ENCODE assay signal across 19 cellular contexts in genomic region chr14:94897092-94897491, GRCh38.
A peak's percentile ranks its signal among the peaks of the same experiment; 100 is the strongest.
DNase-seq lines count a peak whose midpoint lies in the region; ATAC-seq and TF ChIP-seq lines count a peak whose summit lies in the region.
"Had no signal": no experiment of that assay in that cellular context is flagged by ENCODE, and none has a peak within 500 bp of the region (broad histone marks: within the 10 kb centered on the region; RNA-seq: fewer than 3 reads in every experiment).

No MANE protein-coding gene starts in this region.

- peaks cover 5 to 19% of the 10 kb centered on the region in 2 donors for H3K27me3 Mint-ChIP-seq in stimulated activated naive B cell treated with anti-CD40 and anti-IgM and Interleukin-4, amounts not matched to agents 10 μg/mL and 1 μg/mL and 100 μg/mL, for 72 hours
- peaks cover 0 to 4% (median 3%) of the 10 kb centered on the region in 3 donors for H3K27me3 Mint-ChIP-seq in immature natural killer cell (ENCODE audit: low read depth in 3 of 3)

- POLR2A ChIA-PET in A673 (lab: Charles Lee; ENCODE audit: low non-redundant PET) = no interaction called here

- H3K4me1 Mint-ChIP-seq in stimulated activated naive B cell treated with anti-CD40 and anti-IgM and Interleukin-4, amounts not matched to agents 10 μg/mL and 1 μg/mL and 100 μg/mL, for 72 hours = no peaks in the 10 kb centered on the region
- H3K4me1 Mint-ChIP-seq in immature natural killer cell = no peaks in the 10 kb centered on the region
- H3K4me1 Mint-ChIP-seq: activated naive CD8-positive, alpha-beta T cell treated with anti-CD3 and anti-CD28 coated beads, Interleukin-2, amount 10 ng/mL, durations not matched to agents 7 days and 5 days had no signal

- H3K9me3 Mint-ChIP-seq in stimulated activated naive B cell treated with anti-CD40 and anti-IgM and Interleukin-4, amounts not matched to agents 10 μg/mL and 1 μg/mL and 100 μg/mL, for 72 hours = peaks cover 0 to 3% of the 10 kb centered on the region in 2 donors
- peaks cover 0 to 2% (median 0%) of the 10 kb centered on the region in 6 donors for H3K9me3 Mint-ChIP-seq in immature natural killer cell

- intact Hi-C loops in A673 (cut with micrococcal nuclease; ENCODE audit: unreplicated experiment) (no loop called here), aorta (cut with DNase I) (no loop called here)

- BruUV-seq in A673 (replicated peaks; lab: Mats Ljungman, UMichigan) = no TSS peak

- H3K4me3 ChIP-seq in A673 (ENCODE audit: low read depth, low read length, poor library complexity, severe bottlenecking) = no peak overlapping the region
- no peak overlapping the region for H3K4me3 ChIP-seq in brain microvascular endothelial cell (ENCODE audit: low read depth, low read length)
- no peak overlapping the region for H3K4me3 ChIP-seq in aorta (ENCODE audit: low read length in 2 of 2)
- H3K4me3 ChIP-seq: K562, pancreas had no signal

- H3K27ac ChIP-seq in A673 (ENCODE audit: low read depth, low read length, poor library complexity, severe bottlenecking) (no peak overlapping the region), brain microvascular endothelial cell (no peak overlapping the region), aorta (ENCODE audit: low read depth in 1 of 2, low read length in 2 of 2) (no peak overlapping the region)
- H3K27ac ChIP-seq: pancreas had no signal

- no peaks in the 10 kb centered on the region for H3K36me3 Mint-ChIP-seq in stimulated activated naive B cell treated with anti-CD40 and anti-IgM and Interleukin-4, amounts not matched to agents 10 μg/mL and 1 μg/mL and 100 μg/mL, for 72 hours
- no peaks in the 10 kb centered on the region for H3K36me3 Mint-ChIP-seq in immature natural killer cell
- H3K36me3 Mint-ChIP-seq: activated naive CD8-positive, alpha-beta T cell treated with anti-CD3 and anti-CD28 coated beads, Interleukin-2, amount 10 ng/mL, durations not matched to agents 7 days and 5 days had no signal

- peak; percentile 22 for DNase-seq in A673 (ENCODE audit: low spot score)
- DNase-seq in HS-5 (ENCODE audit: low read depth) = peak; percentile 31
- DNase-seq in brain microvascular endothelial cell = peak; percentile 30
- DNase-seq in mesenteric fat pad (ENCODE audit: low spot score) = peak; percentile 71
- no peak for DNase-seq in stimulated activated naive B cell treated with anti-CD40 and anti-IgM and Interleukin-4, amounts not matched to agents 10 μg/mL and 1 μg/mL and 100 μg/mL, for 72 hours
- no peak for DNase-seq in immature natural killer cell
- DNase-seq in DMS79 treated with DMSO at 0.1 percent for 48 hours (lab: John Stamatoyannopoulos, UW) = no peak
- DNase-seq in aorta = no peak
- DNase-seq: ACHN; activated CD4-positive, alpha-beta T cell treated with anti-CD3 and anti-CD28 coated beads, Interleukin-2, amount 50 U/mL, for 1 hour; activated naive CD8-positive, alpha-beta T cell treated with anti-CD3 and anti-CD28 coated beads, Interleukin-2, amount 10 ng/mL, durations not matched to agents 7 days and 5 days; activated T-cell treated with anti-CD3 and anti-CD28 coated beads, Interleukin-2, amount 50 U/mL, for 1 hour; cerebellar nuclear complex; head of caudate nucleus; NCI-H1417; NCI-H2227 treated with DMSO at 0.1 percent for 48 hours; pancreas; stimulated activated naive CD4-positive, alpha-beta T cell treated with Interleukin-2 at 50 U/mL for 16 hours had no signal

- no peaks in the 10 kb centered on the region for H3K9me3 ChIP-seq in A673 (ENCODE audit: low read depth, low read length, poor library complexity, severe bottlenecking)
- H3K9me3 ChIP-seq in aorta (ENCODE audit: control insufficient read depth, low read length) = no peaks in the 10 kb centered on the region
- H3K9me3 ChIP-seq: pancreas had no signal

- CTCF ChIA-PET in A673 (lab: Charles Lee) = interaction anchor here (0.5 kb wide), 1 partner anchor 529 kb away, joined by 4 read pairs; no protein-coding TSS in a partner anchor

- no peak for ATAC-seq in stimulated activated naive B cell treated with anti-CD40 and anti-IgM and Interleukin-4, amounts not matched to agents 10 μg/mL and 1 μg/mL and 100 μg/mL, for 72 hours (replicated peaks)
- no peak for ATAC-seq in aorta (ENCODE audit: low FRiP score)
- ATAC-seq: K562 had no signal

- H3K4me1 ChIP-seq in A673 (ENCODE audit: insufficient read depth, low read length, poor library complexity, severe bottlenecking) = no peaks in the 10 kb centered on the region
- no peaks in the 10 kb centered on the region for H3K4me1 ChIP-seq in aorta (ENCODE audit: control insufficient read depth in 1 of 2, insufficient read depth in 2 of 2, low read length in 2 of 2)
- H3K4me1 ChIP-seq: pancreas had no signal

- no peak overlapping the region for H3K4me3 Mint-ChIP-seq in stimulated activated naive B cell treated with anti-CD40 and anti-IgM and Interleukin-4, amounts not matched to agents 10 μg/mL and 1 μg/mL and 100 μg/mL, for 72 hours
- H3K4me3 Mint-ChIP-seq in immature natural killer cell = no peak overlapping the region
- H3K4me3 Mint-ChIP-seq: activated naive CD8-positive, alpha-beta T cell treated with anti-CD3 and anti-CD28 coated beads, Interleukin-2, amount 10 ng/mL, durations not matched to agents 7 days and 5 days had no signal

- TF ChIP-seq CTCF in A673 (conservative IDR thresholded peaks at IDR 0.05; ENCODE audit: low read depth, low read length) = no peak
- no peak for TF ChIP-seq CTCF in brain microvascular endothelial cell (IDR thresholded peaks at IDR 0.05; ENCODE audit: low read depth, low read length, missing control alignments)

- H3K27me3 ChIP-seq in A673 (replicated peaks; ENCODE audit: insufficient read depth, low read depth, low read length, poor library complexity) = no peaks in the 10 kb centered on the region
- H3K27me3 ChIP-seq in brain microvascular endothelial cell (replicated peaks) = no peaks in the 10 kb centered on the region
- no peaks in the 10 kb centered on the region for H3K27me3 ChIP-seq in aorta (ENCODE audit: control insufficient read depth in 1 of 2, insufficient read depth in 2 of 2, low read length in 1 of 2)
- H3K27me3 ChIP-seq: pancreas had no signal

- 22 to 35% methylated on average over 6 of the region's 6 CpGs for WGBS in aorta, 2 donors

- H3K36me3 ChIP-seq in A673 (ENCODE audit: insufficient read depth, low read length, poor library complexity, severe bottlenecking) (no peaks in the 10 kb centered on the region), brain microvascular endothelial cell (replicated peaks) (no peaks in the 10 kb centered on the region), aorta (ENCODE audit: control insufficient read depth in 1 of 2, insufficient read depth in 2 of 2, low read length in 1 of 2) (no peaks in the 10 kb centered on the region)
- H3K36me3 ChIP-seq: pancreas had no signal

- no peak overlapping the region for H3K27ac Mint-ChIP-seq in stimulated activated naive B cell treated with anti-CD40 and anti-IgM and Interleukin-4, amounts not matched to agents 10 μg/mL and 1 μg/mL and 100 μg/mL, for 72 hours
- no peak overlapping the region for H3K27ac Mint-ChIP-seq in immature natural killer cell
- H3K27ac Mint-ChIP-seq: activated naive CD8-positive, alpha-beta T cell treated with anti-CD3 and anti-CD28 coated beads, Interleukin-2, amount 10 ng/mL, durations not matched to agents 7 days and 5 days had no signal

- in situ Hi-C loops in brain microvascular endothelial cell (cut with HindIII; ENCODE audit: low pct_ligation_motif_present, low sequenced_read_pairs) = no loop called here

Comparison
In these comparisons a context has a peak if more than half of its experiments do, and no peak if none do; other contexts are left out.
1. DNase-seq: peak in A673 (single experiment), HS-5 (single experiment), brain microvascular endothelial cell (single experiment) and mesenteric fat pad (single experiment); none in stimulated activated naive B cell treated with anti-CD40 and anti-IgM and Interleukin-4, amounts not matched to agents 10 μg/mL and 1 μg/mL and 100 μg/mL, for 72 hours (single experiment), immature natural killer cell (0 of 3), DMS79 treated with DMSO at 0.1 percent for 48 hours (single experiment) and aorta (0 of 2).